Comparison of ENCODE assay signal across 1 cellular context in the genomic region with DNA sequence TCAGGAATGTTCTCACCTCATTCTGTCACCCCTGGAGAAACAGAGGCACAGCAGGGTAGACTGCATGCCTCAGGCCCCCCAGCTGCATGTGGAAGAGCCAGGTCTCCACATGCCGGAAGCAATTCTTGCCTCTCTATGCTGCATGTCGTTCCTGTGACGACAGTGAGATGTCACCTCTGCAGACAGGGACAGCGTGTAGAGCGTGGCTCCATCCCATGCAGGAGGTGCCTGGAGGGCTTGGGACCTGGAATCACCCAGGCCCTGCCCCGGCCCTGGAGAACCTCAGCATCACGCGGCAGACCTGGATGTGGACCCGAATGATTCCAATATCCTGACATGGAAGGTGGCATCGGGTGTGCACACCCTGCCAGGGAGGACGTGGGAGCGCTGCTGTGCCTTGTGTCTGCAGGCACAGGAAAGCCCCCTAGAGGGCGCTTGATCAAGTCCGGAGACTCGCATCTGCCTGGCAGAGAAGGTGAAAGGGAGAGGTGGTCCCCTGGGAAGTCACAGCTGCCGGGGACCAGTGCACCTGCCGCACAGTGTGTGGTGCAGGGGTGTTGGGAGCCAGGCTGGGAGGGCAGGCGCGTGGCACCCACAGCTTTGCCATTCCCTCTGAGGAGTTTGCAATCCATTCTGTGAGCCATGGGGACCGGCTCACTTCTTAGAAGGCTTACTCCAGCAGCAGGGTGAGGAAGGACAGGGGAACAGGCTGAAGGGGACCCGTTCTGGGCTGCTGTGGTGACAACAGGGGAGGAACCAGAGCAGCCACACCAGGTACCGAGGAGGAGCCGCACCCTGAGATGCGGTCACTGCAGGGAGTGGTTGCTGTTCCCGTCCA.
A peak's percentile ranks its signal among the peaks of the same experiment; 100 is the strongest.
TF ChIP-seq lines count a peak whose summit lies in the region.

No MANE protein-coding gene starts in this region.

TF ChIP-seq in K562, 482 proteins besides CTCF, POLR2A, EP300 and RAD21 (continued from another document):
- TF ChIP-seq, protein P1, sequence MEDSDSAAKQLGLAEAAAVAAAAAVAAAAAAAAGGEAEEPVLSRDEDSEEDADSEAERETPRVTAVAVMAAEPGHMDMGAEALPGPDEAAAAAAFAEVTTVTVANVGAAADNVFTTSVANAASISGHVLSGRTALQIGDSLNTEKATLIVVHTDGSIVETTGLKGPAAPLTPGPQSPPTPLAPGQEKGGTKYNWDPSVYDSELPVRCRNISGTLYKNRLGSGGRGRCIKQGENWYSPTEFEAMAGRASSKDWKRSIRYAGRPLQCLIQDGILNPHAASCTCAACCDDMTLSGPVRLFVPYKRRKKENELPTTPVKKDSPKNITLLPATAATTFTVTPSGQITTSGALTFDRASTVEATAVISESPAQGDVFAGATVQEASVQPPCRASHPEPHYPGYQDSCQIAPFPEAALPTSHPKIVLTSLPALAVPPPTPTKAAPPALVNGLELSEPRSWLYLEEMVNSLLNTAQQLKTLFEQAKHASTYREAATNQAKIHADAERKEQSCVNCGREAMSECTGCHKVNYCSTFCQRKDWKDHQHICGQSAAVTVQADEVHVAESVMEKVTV (CRISPR knock-in tag; IDR thresholded peaks at IDR 0.05), result no peak
- TF ChIP-seq FOXK2 (conservative IDR thresholded peaks at IDR 0.05 in 1 of 2, IDR thresholded peaks at IDR 0.05 in 1 of 2; ENCODE audit: low read depth in 2 of 2), result no peak
- TF ChIP-seq, protein P2, sequence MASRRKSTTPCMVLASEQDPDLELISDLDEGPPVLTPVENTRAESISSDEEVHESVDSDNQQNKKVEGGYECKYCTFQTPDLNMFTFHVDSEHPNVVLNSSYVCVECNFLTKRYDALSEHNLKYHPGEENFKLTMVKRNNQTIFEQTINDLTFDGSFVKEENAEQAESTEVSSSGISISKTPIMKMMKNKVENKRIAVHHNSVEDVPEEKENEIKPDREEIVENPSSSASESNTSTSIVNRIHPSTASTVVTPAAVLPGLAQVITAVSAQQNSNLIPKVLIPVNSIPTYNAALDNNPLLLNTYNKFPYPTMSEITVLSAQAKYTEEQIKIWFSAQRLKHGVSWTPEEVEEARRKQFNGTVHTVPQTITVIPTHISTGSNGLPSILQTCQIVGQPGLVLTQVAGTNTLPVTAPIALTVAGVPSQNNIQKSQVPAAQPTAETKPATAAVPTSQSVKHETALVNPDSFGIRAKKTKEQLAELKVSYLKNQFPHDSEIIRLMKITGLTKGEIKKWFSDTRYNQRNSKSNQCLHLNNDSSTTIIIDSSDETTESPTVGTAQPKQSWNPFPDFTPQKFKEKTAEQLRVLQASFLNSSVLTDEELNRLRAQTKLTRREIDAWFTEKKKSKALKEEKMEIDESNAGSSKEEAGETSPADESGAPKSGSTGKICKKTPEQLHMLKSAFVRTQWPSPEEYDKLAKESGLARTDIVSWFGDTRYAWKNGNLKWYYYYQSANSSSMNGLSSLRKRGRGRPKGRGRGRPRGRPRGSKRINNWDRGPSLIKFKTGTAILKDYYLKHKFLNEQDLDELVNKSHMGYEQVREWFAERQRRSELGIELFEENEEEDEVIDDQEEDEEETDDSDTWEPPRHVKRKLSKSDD (conservative IDR thresholded peaks at IDR 0.05; ENCODE audit: low read length), result no peak
- no peak for TF ChIP-seq ELF4 (CRISPR knock-in tag; IDR thresholded peaks at IDR 0.05)
- TF ChIP-seq ZZZ3 (IDR thresholded peaks at IDR 0.05), result no peak
- TF ChIP-seq, protein P3, sequence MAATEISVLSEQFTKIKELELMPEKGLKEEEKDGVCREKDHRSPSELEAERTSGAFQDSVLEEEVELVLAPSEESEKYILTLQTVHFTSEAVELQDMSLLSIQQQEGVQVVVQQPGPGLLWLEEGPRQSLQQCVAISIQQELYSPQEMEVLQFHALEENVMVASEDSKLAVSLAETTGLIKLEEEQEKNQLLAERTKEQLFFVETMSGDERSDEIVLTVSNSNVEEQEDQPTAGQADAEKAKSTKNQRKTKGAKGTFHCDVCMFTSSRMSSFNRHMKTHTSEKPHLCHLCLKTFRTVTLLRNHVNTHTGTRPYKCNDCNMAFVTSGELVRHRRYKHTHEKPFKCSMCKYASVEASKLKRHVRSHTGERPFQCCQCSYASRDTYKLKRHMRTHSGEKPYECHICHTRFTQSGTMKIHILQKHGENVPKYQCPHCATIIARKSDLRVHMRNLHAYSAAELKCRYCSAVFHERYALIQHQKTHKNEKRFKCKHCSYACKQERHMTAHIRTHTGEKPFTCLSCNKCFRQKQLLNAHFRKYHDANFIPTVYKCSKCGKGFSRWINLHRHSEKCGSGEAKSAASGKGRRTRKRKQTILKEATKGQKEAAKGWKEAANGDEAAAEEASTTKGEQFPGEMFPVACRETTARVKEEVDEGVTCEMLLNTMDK (IDR thresholded peaks at IDR 0.05; ENCODE audit: borderline replicate concordance, insufficient read depth, low read depth, low read length, poor library complexity, severe bottlenecking), result peak; percentile 76
- no peak for TF ChIP-seq XRCC4 (IDR thresholded peaks at IDR 0.05; ENCODE audit: extremely low read depth, insufficient read depth, insufficient read length)
- TF ChIP-seq L3MBTL2 (IDR thresholded peaks at IDR 0.05), result no peak
- TF ChIP-seq, protein P4, sequence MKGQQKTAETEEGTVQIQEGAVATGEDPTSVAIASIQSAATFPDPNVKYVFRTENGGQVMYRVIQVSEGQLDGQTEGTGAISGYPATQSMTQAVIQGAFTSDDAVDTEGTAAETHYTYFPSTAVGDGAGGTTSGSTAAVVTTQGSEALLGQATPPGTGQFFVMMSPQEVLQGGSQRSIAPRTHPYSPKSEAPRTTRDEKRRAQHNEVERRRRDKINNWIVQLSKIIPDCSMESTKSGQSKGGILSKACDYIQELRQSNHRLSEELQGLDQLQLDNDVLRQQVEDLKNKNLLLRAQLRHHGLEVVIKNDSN (CRISPR knock-in tag; IDR thresholded peaks at IDR 0.05), result 0 out of 2 replicates have a peak, but pooled peaks have one; percentile 3
- TF ChIP-seq SRF (CRISPR knock-in tag; IDR thresholded peaks at IDR 0.05), result no peak; a peak in 1 of 4 replicates
- TF ChIP-seq MYC (IDR thresholded peaks at IDR 0.05; ENCODE audit: low read depth, low read length), result no peak
- TF ChIP-seq MYC (CRISPR knock-in tag; IDR thresholded peaks at IDR 0.05; ENCODE audit: borderline replicate concordance, low read depth), result no peak
- TF ChIP-seq C11orf30 (IDR thresholded peaks at IDR 0.05; ENCODE audit: low read depth), result no peak
- no peak for TF ChIP-seq SMARCA4 (IDR thresholded peaks at IDR 0.05)
